8 cellular contexts compared by ENCODE assay signal in genomic region chr15:80694624-80695098, GRCh38. TPM values are rescaled to one million over a fixed set of nuclear protein-coding genes. Genes with fewer than 3 reads are reported as not detected.
DNase-seq lines count a peak whose midpoint lies in the region; ATAC-seq and TF ChIP-seq lines count a peak whose summit lies in the region.

No MANE protein-coding gene starts in this region.

- peak overlapping the region; percentile 97 for H3K4me2 ChIP-seq in Karpas-422 (ENCODE audit: low read depth, low read length, poor library complexity, severe bottlenecking)

- H3K27me3 Mint-ChIP-seq in CD14-positive monocyte (ENCODE audit: low read depth in 3 of 3) (peaks cover 10 to 12% (median 11%) of the 10 kb centered on the region in 3 donors), osteocyte (ENCODE audit: unreplicated experiment) (no peaks in the 10 kb centered on the region)

- H3K4me3 ChIP-seq in Karpas-422 (ENCODE audit: low read length) (peak overlapping the region; percentile 72), fibroblast of pulmonary artery (replicated peaks; ENCODE audit: low read depth, low read length) (peak overlapping the region; percentile 59)

- H3K4me3 Mint-ChIP-seq in CD14-positive monocyte (peak overlapping the region; percentile 85 to 89), osteocyte (ENCODE audit: unreplicated experiment) (peak overlapping the region; percentile 81)

- H3K9ac ChIP-seq in Karpas-422 (ENCODE audit: low read length), result peak overlapping the region; percentile 80

- H3K9me3 Mint-ChIP-seq in CD14-positive monocyte, result no peaks in the 10 kb centered on the region
- no peaks in the 10 kb centered on the region for H3K9me3 Mint-ChIP-seq in osteocyte (ENCODE audit: unreplicated experiment)

- H3K27ac ChIP-seq in Karpas-422 (ENCODE audit: low read length), result no peak overlapping the region

- peak overlapping the region; percentile 98 for H2AFZ ChIP-seq in Karpas-422 (ENCODE audit: low read length)

- H3K36me3 ChIP-seq in Karpas-422 (ENCODE audit: insufficient read depth, low read length), result no peaks in the 10 kb centered on the region

- peaks cover 13% of the 10 kb centered on the region for H3K4me1 ChIP-seq in Karpas-422 (ENCODE audit: low read length)

- intact Hi-C loops in CD14-positive monocyte (cut with micrococcal nuclease), result loop anchor here in 1 of 2 donors (5.0 kb wide), 1 partner anchor 83 kb away; the partner anchor contains the start of gene CEMIP

- H3K9me3 ChIP-seq in Karpas-422 (ENCODE audit: low read length), result no peaks in the 10 kb centered on the region

- peak; percentile 31 for ATAC-seq in GM21390 (IDR thresholded peaks at IDR 0.05; ENCODE audit: unreplicated experiment)
- ATAC-seq in GM18517 (IDR thresholded peaks at IDR 0.05; ENCODE audit: unreplicated experiment), result no peak

- TF ChIP-seq CTCF in CD14-positive monocyte (IDR thresholded peaks at IDR 0.05) (no peak), fibroblast of pulmonary artery (IDR thresholded peaks at IDR 0.05; ENCODE audit: low read length, missing control alignments) (no peak), osteocyte (IDR thresholded peaks at IDR 0.05) (no peak)

- no peak for DNase-seq in CD14-positive monocyte (ENCODE audit: low spot score)
- no peak for DNase-seq in Karpas-422
- peak; percentile 14 for DNase-seq in activated T-cell treated with anti-CD3 and anti-CD28 coated beads for 4 hours
- DNase-seq in fibroblast of pulmonary artery (ENCODE audit: low read depth), result peak; percentile 56
- DNase-seq in osteocyte (ENCODE audit: extremely low spot score, unreplicated experiment), result no peak
- no peak for DNase-seq in iPS-NIHi7 (ENCODE audit: extremely low spot score)

- H3K36me3 Mint-ChIP-seq in CD14-positive monocyte (no peaks in the 10 kb centered on the region), osteocyte (ENCODE audit: unreplicated experiment) (peaks cover 12% of the 10 kb centered on the region)

- peaks cover 3% of the 10 kb centered on the region; the same call in 1 of the 2 replicates for H4K20me1 ChIP-seq in Karpas-422 (ENCODE audit: insufficient read depth, low read depth, low read length)

- H3K9me2 ChIP-seq in Karpas-422 (replicated peaks; ENCODE audit: insufficient read depth, low read length), result no peaks in the 10 kb centered on the region

- H3K4me1 Mint-ChIP-seq in CD14-positive monocyte (peaks cover 21% of the 10 kb centered on the region), osteocyte (ENCODE audit: unreplicated experiment) (peaks cover 38% of the 10 kb centered on the region)

- peak overlapping the region in 2 of 7 donors; percentile 42 to 68 for H3K27ac Mint-ChIP-seq in CD14-positive monocyte
- H3K27ac Mint-ChIP-seq in osteocyte (ENCODE audit: unreplicated experiment), result peak overlapping the region; percentile 77

- H3K79me2 ChIP-seq in Karpas-422 (ENCODE audit: low read length), result no peaks in the 10 kb centered on the region

- H3K27me3 ChIP-seq in Karpas-422 (ENCODE audit: low read length), result no peaks in the 10 kb centered on the region

RNA-seq across cellular contexts. Expression of gene ABHD17C, which starts 0.4 kb away (rescaled TPM):
- polyA plus RNA-seq in CD14-positive monocyte, result under 1 TPM; 0.48 to 0.68 TPM
- 0.48 and 1.4 TPM in 2 replicates for total RNA-seq in Karpas-422 (2014; rRNA removed; shearing (Covaris generic); ENCODE audit: low replicate concordance)
- 14.4 and 17.7 TPM in 2 replicates for total RNA-seq in osteocyte

Comparison
In these comparisons a context has a peak if more than half of its experiments do, and no peak if none do; other contexts are left out.
1. DNase-seq: peak in activated T-cell treated with anti-CD3 and anti-CD28 coated beads for 4 hours (single experiment) and fibroblast of pulmonary artery (single experiment); none in CD14-positive monocyte (single experiment), Karpas-422 (single experiment), osteocyte (single experiment) and iPS-NIHi7 (single experiment).